In genomic region chr16:24686678-24687077, GRCh38 we compare ENCODE assay signal across 1 cellular context.
A peak's percentile ranks its signal among the peaks of the same experiment; 100 is the strongest.
TF ChIP-seq lines count a peak whose summit lies in the region.

No MANE protein-coding gene starts in this region.

TF ChIP-seq in HepG2, 621 proteins besides CTCF, POLR2A, EP300 and RAD21 (continued from another document):
- TF ChIP-seq TFE3 (CRISPR knock-in tag; IDR thresholded peaks at IDR 0.05) (no peak), KDM1A (CRISPR knock-in tag; IDR thresholded peaks at IDR 0.05) (peak; percentile 52; the same call in 1 of the 2 replicates), ZNF30 (CRISPR knock-in tag; IDR thresholded peaks at IDR 0.05) (no peak), FOXA3 (CRISPR knock-in tag; IDR thresholded peaks at IDR 0.05) (peak; percentile 9; the same call in 1 of the 2 replicates), ZNF670 (CRISPR knock-in tag; IDR thresholded peaks at IDR 0.05; ENCODE audit: borderline replicate concordance) (no peak), BCLAF1 (IDR thresholded peaks at IDR 0.05) (no peak), ZNF740 (CRISPR knock-in tag; IDR thresholded peaks at IDR 0.05) (no peak), ELF3 (CRISPR knock-in tag; IDR thresholded peaks at IDR 0.05) (no peak), ZNF629 (CRISPR knock-in tag; conservative IDR thresholded peaks at IDR 0.05) (peak; percentile 96), ZFP90 (CRISPR knock-in tag; IDR thresholded peaks at IDR 0.05; ENCODE audit: borderline replicate concordance) (no peak), ZNF878 (CRISPR knock-in tag; IDR thresholded peaks at IDR 0.05) (no peak), ZNF589 (CRISPR knock-in tag; conservative IDR thresholded peaks at IDR 0.05) (no peak), CBFB (CRISPR knock-in tag; IDR thresholded peaks at IDR 0.05) (no peak), ZNF276 (CRISPR knock-in tag; IDR thresholded peaks at IDR 0.05; ENCODE audit: low read depth) (no peak), CHD4 (IDR thresholded peaks at IDR 0.05; ENCODE audit: borderline replicate concordance, low read length) (peak; percentile 92), ATF1 (CRISPR knock-in tag; IDR thresholded peaks at IDR 0.05) (no peak), EHMT2 (IDR thresholded peaks at IDR 0.05; ENCODE audit: borderline replicate concordance, low read depth, low read length) (no peak), ZSCAN9 (CRISPR knock-in tag; IDR thresholded peaks at IDR 0.05; ENCODE audit: borderline replicate concordance) (no peak), ADNP (CRISPR knock-in tag; IDR thresholded peaks at IDR 0.05) (peak; percentile 71; the same call in 1 of the 2 replicates), ZMAT3 (CRISPR knock-in tag; conservative IDR thresholded peaks at IDR 0.05) (no peak), ZHX2 (IDR thresholded peaks at IDR 0.05; ENCODE audit: low read depth) (no peak), ZHX2 (CRISPR knock-in tag; IDR thresholded peaks at IDR 0.05; ENCODE audit: borderline replicate concordance) (no peak), NCOR1 (IDR thresholded peaks at IDR 0.05; ENCODE audit: borderline replicate concordance, low read length) (no peak), NFE2 (CRISPR knock-in tag; IDR thresholded peaks at IDR 0.05) (no peak), ZNF136 (CRISPR knock-in tag; IDR thresholded peaks at IDR 0.05; ENCODE audit: low read depth) (no peak), NFRKB (IDR thresholded peaks at IDR 0.05) (no peak)
